19 cellular contexts compared by ENCODE assay signal in genomic region chr4:88134536-88135361, GRCh38.
"Had no signal": no experiment of that assay in that cellular context is flagged by ENCODE, and none has a peak within 500 bp of the region (broad histone marks: within the 10 kb centered on the region; RNA-seq: fewer than 3 reads in every experiment).

No MANE protein-coding gene starts in this region.

- DNase-seq: effector memory CD8-positive, alpha-beta T cell; esophagus squamous epithelium; foreskin fibroblast; glutamatergic neuron; immature natural killer cell; mammary epithelial cell; natural killer cell; posterior cingulate gyrus; right cardiac atrium; stimulated activated CD4-positive, alpha-beta T cell treated with anti-CD3 and anti-CD28 coated beads, Interleukin-4, amount 100 ng/mL, for 1 hour; stimulated activated CD8-positive, alpha-beta memory T cell treated with anti-CD3 and anti-CD28 coated beads, Interleukin-4, amount 100 ng/mL, for 48 hours; stimulated activated naive CD8-positive, alpha-beta T cell treated with anti-CD3 and anti-CD28 coated beads, Interleukin-15, Interleukin-2, amounts not matched to agents 100 U/mL and 50 U/mL, for 24 hours; thyroid gland; upper lobe of right lung had no signal

- ATAC-seq: effector memory CD8-positive, alpha-beta T cell; gastroesophageal sphincter; natural killer cell; stimulated activated effector memory CD8-positive, alpha-beta T cell treated with anti-CD3 and anti-CD28 coated beads, Interleukin-12 subunit alpha, Interleukin-12 subunit beta, amount 100 ng/mL, for 72 hours; stimulated activated naive CD8-positive, alpha-beta T cell treated with anti-CD3 and anti-CD28 coated beads, Interleukin-15, Interleukin-2, amounts not matched to agents 100 U/mL and 50 U/mL, for 24 hours; upper lobe of right lung had no signal

- H3K36me3 ChIP-seq: esophagus squamous epithelium, gastroesophageal sphincter, suprapubic skin, thyroid gland, upper lobe of right lung had no signal

- H3K27me3 ChIP-seq: esophagus squamous epithelium, gastroesophageal sphincter, suprapubic skin, thyroid gland, upper lobe of right lung had no signal

- H3K4me1 ChIP-seq: gastroesophageal sphincter, suprapubic skin, thyroid gland, upper lobe of right lung had no signal

- H3K27ac ChIP-seq: epithelial cell of prostate, esophagus squamous epithelium, gastroesophageal sphincter, suprapubic skin, thyroid gland, upper lobe of right lung had no signal

- H3K9me3 ChIP-seq: esophagus squamous epithelium, gastroesophageal sphincter, suprapubic skin, thyroid gland, upper lobe of right lung had no signal

- FAIRE-seq: keratinocyte had no signal

- H3K4me3 ChIP-seq: esophagus squamous epithelium, gastroesophageal sphincter, suprapubic skin, thyroid gland, upper lobe of right lung had no signal
